1 cellular context compared by ENCODE assay signal in genomic region chr16:2904100-2904921, GRCh38.
A peak's percentile ranks its signal among the peaks of the same experiment; 100 is the strongest.
TF ChIP-seq lines count a peak whose summit lies in the region.

No MANE protein-coding gene starts in this region.

TF ChIP-seq in K562, 482 proteins besides CTCF, POLR2A, EP300 and RAD21 (continued from another document and continues in another):
- TF ChIP-seq ARID3A (IDR thresholded peaks at IDR 0.05; ENCODE audit: borderline replicate concordance, low read depth, low read length) (no peak), CHCHD3 (CRISPR knock-in tag; IDR thresholded peaks at IDR 0.05) (no peak), ZNF512 (tag; IDR thresholded peaks at IDR 0.05) (no peak), TGIF2 (CRISPR knock-in tag; IDR thresholded peaks at IDR 0.05) (no peak), ETS1 (conservative IDR thresholded peaks at IDR 0.05; ENCODE audit: control insufficient read depth, low read depth, low read length) (peak; percentile 47; the same call in 1 of the 2 replicates), RBM14 (IDR thresholded peaks at IDR 0.05; ENCODE audit: borderline replicate concordance, insufficient read depth, low read depth, low read length) (no peak), ZNF3 (CRISPR knock-in tag; IDR thresholded peaks at IDR 0.05) (no peak), SIX5 (IDR thresholded peaks at IDR 0.05; ENCODE audit: borderline replicate concordance in 1 of 2, insufficient read depth in 1 of 2, low read depth in 1 of 2, low read length in 2 of 2) (no peak), ZNF347 (CRISPR knock-in tag; IDR thresholded peaks at IDR 0.05; ENCODE audit: low read depth) (no peak), XRCC5 (IDR thresholded peaks at IDR 0.05; ENCODE audit: low read depth, low read length) (peak; percentile 54; the same call in 1 of the 2 replicates), HCFC1 (IDR thresholded peaks at IDR 0.05; ENCODE audit: low read depth, low read length) (peak; percentile 52; the same call in 1 of the 2 replicates), LARP7 (IDR thresholded peaks at IDR 0.05) (no peak), UBTF (IDR thresholded peaks at IDR 0.05; ENCODE audit: borderline replicate concordance in 1 of 2, low read depth in 2 of 2, low read length in 2 of 2) (peak in 1 of 2 experiments; percentile 65; a peak in 1 of 4 replicates), TFAM (CRISPR knock-in tag; conservative IDR thresholded peaks at IDR 0.05) (no peak), SIN3B (IDR thresholded peaks at IDR 0.05; ENCODE audit: low read depth) (no peak), SMARCC2 (IDR thresholded peaks at IDR 0.05; ENCODE audit: low read depth) (no peak), TAF7 (tag; IDR thresholded peaks at IDR 0.05) (peak; percentile 38; the same call in 1 of the 2 replicates), RBBP5 (IDR thresholded peaks at IDR 0.05; ENCODE audit: borderline replicate concordance, insufficient read depth, low read length, poor library complexity, severe bottlenecking) (no peak), ZFP30 (CRISPR knock-in tag; IDR thresholded peaks at IDR 0.05; ENCODE audit: borderline replicate concordance) (no peak), YY1 (IDR thresholded peaks at IDR 0.05; ENCODE audit: borderline replicate concordance in 1 of 3, control insufficient read depth in 1 of 3, extremely low read depth in 1 of 3, insufficient read depth in 3 of 3, insufficient read length in 1 of 3, insufficient replicate concordance in 2 of 3, low read depth in 1 of 3, low read length in 2 of 3) (peak in 2 of 3 experiments; percentile 71 to 88), MBD2 (IDR thresholded peaks at IDR 0.05; ENCODE audit: borderline replicate concordance, low read depth) (peak; percentile 33; the same call in 1 of the 2 replicates), MYBL2 (IDR thresholded peaks at IDR 0.05; ENCODE audit: low read depth) (no peak), MYBL2 (CRISPR knock-in tag; IDR thresholded peaks at IDR 0.05; ENCODE audit: borderline replicate concordance) (no peak), NR2C1 (IDR thresholded peaks at IDR 0.05) (no peak), NR2C1 (tag; IDR thresholded peaks at IDR 0.05) (no peak), PURB (CRISPR knock-in tag; IDR thresholded peaks at IDR 0.05; ENCODE audit: low read depth) (no peak), ZNF696 (CRISPR knock-in tag; conservative IDR thresholded peaks at IDR 0.05) (no peak), MEF2D (tag; conservative IDR thresholded peaks at IDR 0.05; ENCODE audit: low read depth) (no peak), MXD1 (CRISPR knock-in tag; IDR thresholded peaks at IDR 0.05; ENCODE audit: borderline replicate concordance, poor library complexity, severe bottlenecking) (no peak), OTX1 (CRISPR knock-in tag; IDR thresholded peaks at IDR 0.05) (no peak), CREB1 (IDR thresholded peaks at IDR 0.05) (0 out of 2 replicates have a peak, but pooled peaks have one; percentile 6), CREB1 (CRISPR knock-in tag; IDR thresholded peaks at IDR 0.05) (peak; percentile 70), ZNF197 (CRISPR knock-in tag; IDR thresholded peaks at IDR 0.05; ENCODE audit: low read depth) (0 out of 2 replicates have a peak, but pooled peaks have one; percentile 42), KLF10 (CRISPR knock-in tag; IDR thresholded peaks at IDR 0.05) (no peak), MCM7 (IDR thresholded peaks at IDR 0.05) (no peak), GABPB2 (CRISPR knock-in tag; conservative IDR thresholded peaks at IDR 0.05) (no peak), L3MBTL2 (IDR thresholded peaks at IDR 0.05) (peak; percentile 79), STAG1 (CRISPR knock-in tag; IDR thresholded peaks at IDR 0.05; ENCODE audit: borderline replicate concordance) (no peak), ZNF57 (CRISPR knock-in tag; IDR thresholded peaks at IDR 0.05) (no peak), USF1 (CRISPR knock-in tag; IDR thresholded peaks at IDR 0.05) (peak; percentile 2; the same call in 1 of the 2 replicates), POLR2AphosphoS5 (IDR thresholded peaks at IDR 0.05; ENCODE audit: control insufficient read depth, insufficient read depth, low read depth, low read length) (no peak), TCF3 (CRISPR knock-in tag; IDR thresholded peaks at IDR 0.05) (no peak), CHAMP1 (IDR thresholded peaks at IDR 0.05) (no peak), ZNF77 (CRISPR knock-in tag; IDR thresholded peaks at IDR 0.05) (no peak), ARHGAP35 (IDR thresholded peaks at IDR 0.05; ENCODE audit: partially characterized antibody) (no peak), MIER1 (IDR thresholded peaks at IDR 0.05; ENCODE audit: low read depth) (no peak), ZNF146 (CRISPR knock-in tag; IDR thresholded peaks at IDR 0.05; ENCODE audit: unreplicated experiment) (no peak), USF2 (CRISPR knock-in tag; IDR thresholded peaks at IDR 0.05) (no peak), ILK (tag; IDR thresholded peaks at IDR 0.05; ENCODE audit: borderline replicate concordance, low read depth) (no peak), HMG20B (CRISPR knock-in tag; IDR thresholded peaks at IDR 0.05) (no peak), NCOA1 (IDR thresholded peaks at IDR 0.05; ENCODE audit: low read depth) (no peak), TFE3 (CRISPR knock-in tag; IDR thresholded peaks at IDR 0.05) (no peak), ATF7 (IDR thresholded peaks at IDR 0.05) (peak; percentile 31; the same call in 1 of the 2 replicates), NKRF (IDR thresholded peaks at IDR 0.05; ENCODE audit: borderline replicate concordance) (no peak; the same call in 1 of the 2 replicates), GTF2A2 (tag; IDR thresholded peaks at IDR 0.05) (no peak), FOXK1 (CRISPR knock-in tag; IDR thresholded peaks at IDR 0.05; ENCODE audit: borderline replicate concordance) (no peak), ZNF766 (CRISPR knock-in tag; conservative IDR thresholded peaks at IDR 0.05) (no peak), ETV5 (CRISPR knock-in tag; IDR thresholded peaks at IDR 0.05; ENCODE audit: low read depth) (0 out of 2 replicates have a peak, but pooled peaks have one; percentile 50)
